Comparison of ENCODE assay signal across 2 cellular contexts in genomic region chr19:41023193-41023592, GRCh38.
TF ChIP-seq lines count a peak whose summit lies in the region.

No MANE protein-coding gene starts in this region.

TF ChIP-seq in HEK293, 187 proteins besides CTCF, POLR2A, EP300 and RAD21:
- TF ChIP-seq INSM2 (tag by site-specific recombination; IDR thresholded peaks at IDR 0.05) (no peak), ZBTB26 (tag by site-specific recombination; optimal IDR thresholded peaks at IDR 0.05) (no peak), ZNF585B (tag by site-specific recombination; IDR thresholded peaks at IDR 0.05) (no peak), ZNF777 (tag by site-specific recombination; IDR thresholded peaks at IDR 0.05; ENCODE audit: borderline replicate concordance) (no peak), ZNF747 (tag by site-specific recombination; IDR thresholded peaks at IDR 0.05) (no peak), ZNF157 (tag by site-specific recombination; IDR thresholded peaks at IDR 0.05) (no peak), TRIM28 (IDR thresholded peaks at IDR 0.05; ENCODE audit: borderline replicate concordance, low read length) (no peak), GLI4 (tag by site-specific recombination; IDR thresholded peaks at IDR 0.05) (no peak), ZNF23 (tag by site-specific recombination; IDR thresholded peaks at IDR 0.05; ENCODE audit: borderline replicate concordance) (no peak), KLF16 (tag by site-specific recombination; IDR thresholded peaks at IDR 0.05) (no peak), SETDB1 (IDR thresholded peaks at IDR 0.05; ENCODE audit: insufficient read length, low read length) (no peak), ZNF623 (tag by site-specific recombination; IDR thresholded peaks at IDR 0.05) (no peak), ZNF114 (tag by site-specific recombination; IDR thresholded peaks at IDR 0.05) (no peak), ZNF558 (tag by site-specific recombination; IDR thresholded peaks at IDR 0.05) (no peak), ZNF433 (tag by site-specific recombination; IDR thresholded peaks at IDR 0.05; ENCODE audit: low read depth) (no peak), ZNF239 (tag by site-specific recombination; IDR thresholded peaks at IDR 0.05) (no peak), ZEB2 (tag by site-specific recombination; IDR thresholded peaks at IDR 0.05) (no peak), ZNF24 (tag by site-specific recombination; IDR thresholded peaks at IDR 0.05) (no peak)

TF ChIP-seq in K562, 482 proteins besides CTCF, POLR2A, EP300 and RAD21:
- TF ChIP-seq IRF2 (CRISPR knock-in tag; IDR thresholded peaks at IDR 0.05) (no peak), RBM25 (IDR thresholded peaks at IDR 0.05; ENCODE audit: low read depth, low read length, severe bottlenecking) (peak; percentile 67), TCF7 (IDR thresholded peaks at IDR 0.05; ENCODE audit: borderline replicate concordance) (no peak), SOX6 (IDR thresholded peaks at IDR 0.05) (no peak)
